ENCODE assay signal across 7 cellular contexts in the genomic region with DNA sequence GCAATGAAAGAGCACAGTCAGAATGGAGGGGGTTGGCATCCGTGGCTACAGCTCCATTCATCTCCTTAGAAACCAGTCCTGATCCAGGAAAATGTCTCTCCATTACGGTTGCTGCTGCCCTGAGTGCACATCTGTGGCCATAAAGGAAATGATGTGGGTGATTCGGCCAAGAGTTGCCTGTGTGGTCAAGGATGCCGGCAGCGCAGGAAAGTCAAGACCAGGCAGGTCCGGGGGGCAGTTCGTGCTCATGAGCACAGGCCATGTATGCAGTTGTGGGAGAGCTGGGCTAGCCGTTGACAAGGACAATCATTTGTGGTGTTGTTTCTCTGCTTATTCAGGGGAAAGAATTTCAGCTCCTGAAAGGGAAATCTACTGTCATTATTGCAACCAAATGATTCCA. TPM values are rescaled to one million over a fixed set of nuclear protein-coding genes. Genes with fewer than 3 reads are reported as not detected.
"Had no signal": no experiment of that assay in that cellular context is flagged by ENCODE, and none has a peak within 500 bp of the region (broad histone marks: within the 10 kb centered on the region; RNA-seq: fewer than 3 reads in every experiment).

No MANE protein-coding gene starts in this region.

- DNase-seq: H9, HCEC 1CT, IMR-90 had no signal

- H3K4me3 ChIP-seq: GM23338, K562 had no signal

- H2AFZ ChIP-seq: GM23338 had no signal

- ATAC-seq: GM23338, K562 had no signal

RNA-seq across cellular contexts. Expression of a gene that starts 6.0 kb away (rescaled TPM):
- total RNA-seq: GM23338, H1, H9 had no signal
- polyA plus RNA-seq: GM23338, H1 had no signal

RNA-seq across cellular contexts. Expression of a gene that starts 14.2 kb away (rescaled TPM):
- total RNA-seq: GM23338, H9, HT-29, IMR-90, K562 had no signal
- polyA plus RNA-seq: GM23338, IMR-90, K562 had no signal

RNA-seq across cellular contexts. Expression of a gene that starts 48.6 kb away (rescaled TPM):
- total RNA-seq: HT-29, IMR-90 had no signal
- polyA plus RNA-seq: IMR-90, K562 had no signal
